ENCODE assay signal across 12 cellular contexts in the genomic region with DNA sequence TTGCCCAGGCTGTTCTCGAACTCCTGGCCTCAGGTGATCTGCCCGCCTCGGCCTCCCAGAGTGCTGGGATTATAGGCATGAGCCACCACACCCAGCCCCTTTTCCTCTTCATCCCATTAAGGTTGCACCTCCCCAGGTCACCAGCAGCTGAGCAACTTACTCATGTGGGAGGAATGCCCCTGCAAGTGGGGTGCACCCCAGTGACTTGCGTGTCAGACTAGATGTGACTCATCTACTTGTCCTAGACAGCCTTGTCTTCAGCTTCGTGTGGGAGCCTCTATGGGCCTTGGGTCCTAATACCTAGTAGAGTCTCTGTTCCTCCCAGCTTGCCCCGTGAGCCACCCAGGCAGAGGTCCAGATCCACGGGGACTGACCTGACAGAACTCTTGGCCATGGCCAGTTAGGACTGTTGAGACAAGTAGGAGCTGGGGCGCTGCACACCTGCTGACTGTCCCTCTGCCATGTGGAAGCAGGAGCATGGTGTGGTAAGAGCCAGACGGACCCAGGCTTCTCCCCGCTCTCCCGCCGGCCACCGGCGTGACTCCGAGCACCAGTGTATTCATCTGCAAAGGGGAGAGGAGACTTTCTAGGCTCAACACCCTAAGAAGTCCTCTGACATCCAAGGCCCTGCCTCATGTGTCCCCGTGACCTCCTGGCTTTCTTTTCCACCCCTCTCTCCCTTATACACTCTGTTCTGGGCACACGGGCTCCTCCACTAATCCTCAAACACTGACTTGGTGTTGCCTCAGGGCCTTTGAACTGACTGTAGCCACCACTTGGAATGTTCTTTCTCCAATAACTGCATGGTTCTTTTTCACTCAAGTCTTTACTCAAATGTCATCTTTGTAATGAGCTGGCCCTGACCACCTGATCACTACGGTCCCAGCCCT. TPM values are rescaled to one million over a fixed set of nuclear protein-coding genes. Genes with fewer than 3 reads are reported as not detected.
DNase-seq lines count a peak whose midpoint lies in the region; ATAC-seq, FAIRE-seq and TF ChIP-seq lines count a peak whose summit lies in the region.
"Had no signal": no experiment of that assay in that cellular context is flagged by ENCODE, and none has a peak within 500 bp of the region (broad histone marks: within the 10 kb centered on the region; RNA-seq: fewer than 3 reads in every experiment).

No MANE protein-coding gene starts in this region.

- peak overlapping the region; percentile 76 for H3K27ac Mint-ChIP-seq in neural progenitor cell
- H3K27ac Mint-ChIP-seq: activated CD4-positive, alpha-beta memory T cell treated with anti-CD3 and anti-CD28 coated beads for 36 hours had no signal

- H3K9ac ChIP-seq in K562 (ENCODE audit: insufficient read depth in 1 of 2, low read depth in 2 of 2, low read length in 2 of 2) = peak overlapping the region in 1 of 2 experiments; percentile 55; a peak in 2 of 4 replicates
- no peak overlapping the region for H3K9ac ChIP-seq in neural progenitor cell

- FAIRE-seq in K562 (lab: Jason Lieb, UNC) = peak; percentile 82

- WGBS in K562 (ENCODE audit: insufficient coverage, low coverage, missing lambda C conversion rate) = 62% methylated on average over 18 of the region's 18 CpGs

- POLR2A ChIA-PET in K562 (lab: Yijun Ruan, JAX) = interaction anchor here (1.5 to 3.1 kb wide), 3 partner anchors 12 to 14 kb away, joined by 3 to 25 read pairs (median 8); partner anchors contain the start of gene CBX4

- no peak for TF ChIP-seq POLR2A in K562 (conservative IDR thresholded peaks at IDR 0.05)

- no peak for TF ChIP-seq RAD21 in K562 (CRISPR knock-in tag; conservative IDR thresholded peaks at IDR 0.05 in 1 of 2, IDR thresholded peaks at IDR 0.05 in 1 of 2)

- DNase-seq in GM04503 (ENCODE audit: low read depth) (peak; percentile 39), LHCN-M2 (ENCODE audit: low read depth) (peak; percentile 83), K562 (ENCODE audit: extremely low read depth in 1 of 4, low spot score in 3 of 4) (peak; percentile 43 to 52 (median 49)), neural progenitor cell (ENCODE audit: low spot score) (no peak), mesenteric fat pad (ENCODE audit: low spot score) (no peak)
- DNase-seq: activated CD4-positive, alpha-beta memory T cell treated with anti-CD3 and anti-CD28 coated beads for 36 hours; OCI-M1 had no signal

- intact Hi-C loops in K562 (cut with micrococcal nuclease) = loop anchor here (10.0 kb wide), 1 partner anchor 124 kb away; no protein-coding TSS in a partner anchor

- H3K36me3 Mint-ChIP-seq in neural progenitor cell = no peaks in the 10 kb centered on the region
- H3K36me3 Mint-ChIP-seq: activated CD4-positive, alpha-beta memory T cell treated with anti-CD3 and anti-CD28 coated beads for 36 hours; natural killer cell treated with Interleukin-12 subunit alpha and Interleukin-12 subunit beta and Interleukin-15 and Interleukin-18, amount 100 ng/mL, for 72 hours had no signal

- no peaks in the 10 kb centered on the region for H3K79me2 ChIP-seq in K562 (ENCODE audit: control insufficient read depth, insufficient read depth, low read length)
- no peaks in the 10 kb centered on the region for H3K79me2 ChIP-seq in neural progenitor cell (ENCODE audit: low read depth)

- ATAC-seq in K562 = peak; percentile 10; the same call in 2 of the 3 replicates
- no peak for ATAC-seq in GM21367 (IDR thresholded peaks at IDR 0.05; ENCODE audit: unreplicated experiment)
- ATAC-seq in HG03439 (IDR thresholded peaks at IDR 0.05; ENCODE audit: unreplicated experiment) = no peak

- H3K9me3 Mint-ChIP-seq in neural progenitor cell = no peaks in the 10 kb centered on the region
- H3K9me3 Mint-ChIP-seq: activated CD4-positive, alpha-beta memory T cell treated with anti-CD3 and anti-CD28 coated beads for 36 hours; central memory CD8-positive, alpha-beta T cell; natural killer cell treated with Interleukin-12 subunit alpha and Interleukin-12 subunit beta and Interleukin-15 and Interleukin-18, amount 100 ng/mL, for 72 hours had no signal

- peaks cover 10% of the 10 kb centered on the region for H3K27me3 Mint-ChIP-seq in neural progenitor cell (ENCODE audit: insufficient read depth, low read depth)

- no TSS peak for BruUV-seq in K562 (replicated peaks; lab: Mats Ljungman, UMichigan)

- no peak overlapping the region for H3K4me3 Mint-ChIP-seq in neural progenitor cell
- H3K4me3 Mint-ChIP-seq: activated CD4-positive, alpha-beta memory T cell treated with anti-CD3 and anti-CD28 coated beads for 36 hours; central memory CD8-positive, alpha-beta T cell; natural killer cell treated with Interleukin-12 subunit alpha and Interleukin-12 subunit beta and Interleukin-15 and Interleukin-18, amount 100 ng/mL, for 72 hours had no signal

- H3K4me3 ChIP-seq in K562 = no peak overlapping the region
- H3K4me3 ChIP-seq in neural progenitor cell = no peak overlapping the region
- H3K4me3 ChIP-seq: tibial nerve had no signal

- no peaks in the 10 kb centered on the region for H3F3A ChIP-seq in neural progenitor cell (ENCODE audit: low read depth)

- no peaks in the 10 kb centered on the region for H3K9me3 ChIP-seq in K562 (replicated peaks; ENCODE audit: control insufficient read depth, insufficient read depth, low read depth, low read length)
- H3K9me3 ChIP-seq in neural progenitor cell (ENCODE audit: low read depth) = no peaks in the 10 kb centered on the region
- H3K9me3 ChIP-seq: tibial nerve had no signal

- H2AFZ ChIP-seq in K562 (ENCODE audit: low read depth, low read length) (peak overlapping the region; percentile 44; the same call in 1 of the 2 replicates), neural progenitor cell (replicated peaks) (no peak overlapping the region)

- H3K4me1 Mint-ChIP-seq in neural progenitor cell = peaks cover 30% of the 10 kb centered on the region
- H3K4me1 Mint-ChIP-seq: central memory CD8-positive, alpha-beta T cell had no signal

- H3K4me2 ChIP-seq in K562 (ENCODE audit: insufficient read depth, low read length) (no peak overlapping the region), neural progenitor cell (no peak overlapping the region)

- TF ChIP-seq CTCF in K562 (IDR thresholded peaks at IDR 0.05 in 2 of 3, conservative IDR thresholded peaks at IDR 0.05 in 1 of 3; ENCODE audit: insufficient read depth in 2 of 3, low read depth in 1 of 3, low read length in 3 of 3) (no peak), neural progenitor cell (IDR thresholded peaks at IDR 0.05) (no peak)

- H3K36me3 ChIP-seq in K562 (ENCODE audit: control insufficient read depth, insufficient read depth, low read length) (no peaks in the 10 kb centered on the region), neural progenitor cell (no peaks in the 10 kb centered on the region)
- H3K36me3 ChIP-seq: tibial nerve had no signal

- H3K4me1 ChIP-seq in K562 (replicated peaks in 1 of 2; ENCODE audit: control insufficient read depth in 2 of 2, insufficient read depth in 2 of 2, low read length in 2 of 2) (peaks cover 12 to 21% of the 10 kb centered on the region in 2 experiments), neural progenitor cell (peaks cover 9% of the 10 kb centered on the region)

- H3K27me3 ChIP-seq in K562 (ENCODE audit: control insufficient read depth in 2 of 2, insufficient read depth in 2 of 2, low read length in 2 of 2) = peaks cover 0 to 16% of the 10 kb centered on the region in 2 experiments; a peak in 3 of 5 replicates
- H3K27me3 ChIP-seq in neural progenitor cell = peaks cover 35% of the 10 kb centered on the region

- no peaks in the 10 kb centered on the region for H4K20me1 ChIP-seq in K562 (replicated peaks; ENCODE audit: control insufficient read depth, insufficient read depth, low read length)
- no peaks in the 10 kb centered on the region for H4K20me1 ChIP-seq in neural progenitor cell (ENCODE audit: low read depth)

- CTCF ChIA-PET in K562 (lab: Yijun Ruan, JAX; ENCODE audit: low intra/inter-chr PET ratio) = no interaction called here

- H3K27ac ChIP-seq in K562 (ENCODE audit: extremely low read depth, low read depth, low read length) (no peak overlapping the region), neural progenitor cell (no peak overlapping the region)
- H3K27ac ChIP-seq: tibial nerve had no signal

- no peak for TF ChIP-seq EP300 in K562 (IDR thresholded peaks at IDR 0.05; ENCODE audit: low read length)

- in situ Hi-C loops in K562 (cut with MboI) = no loop called here

- H3K9me1 ChIP-seq in K562 (ENCODE audit: control insufficient read depth, insufficient read depth, low read length) = no peaks in the 10 kb centered on the region

RNA-seq across cellular contexts. Expression of gene CBX4, which starts 11.6 kb away (rescaled TPM):
- total RNA-seq in LHCN-M2 (2014; rRNA removed) = 18.1 and 18.5 TPM in 2 replicates
- 8.9 TPM for polyA plus RNA-seq in LHCN-M2 (2012)
- 13.6 and 28.0 TPM in 2 replicates for total RNA-seq in K562 (2011; cell fraction: chromatin; rRNA removed; ENCODE audit: low replicate concordance)
- total RNA-seq in K562 (2011; cell fraction: nucleolus; rRNA removed) = 26.3 and 29.6 TPM in 2 replicates
- total RNA-seq in K562 (2011; cell fraction: nucleoplasm; rRNA removed) = 11.0 and 15.7 TPM in 2 replicates
- 42.3 and 42.4 TPM in 2 replicates for total RNA-seq in K562 (2014; rRNA removed)
- total RNA-seq in K562 (2014; rRNA removed; fragmentation: Illumina TruSeq; extraction: Trizol) = 4.4 and 4.7 TPM in 2 replicates
- total RNA-seq in K562 (2015; rRNA removed; fragmentation: Illumina TruSeq; extraction: Trizol) = 13.5 and 14.7 TPM in 2 replicates
- total RNA-seq in K562 (2021) = 48.5 and 50.5 TPM in 2 replicates
- 7.8 and 13.5 TPM in 2 replicates for polyA plus RNA-seq in K562 (2011; rRNA removed)
- 12.6 and 29.1 TPM in 2 replicates for polyA plus RNA-seq in K562 (2011; cell fraction: cytosol; rRNA removed)
- polyA plus RNA-seq in K562 (2011; cell fraction: nucleus; rRNA removed) = 23.9 and 38.8 TPM in 2 replicates
- 22.9 and 60.2 TPM in 2 replicates for polyA plus RNA-seq in K562 (2012)
- polyA plus RNA-seq in K562 (2014; fragmentation: Illumina TruSeq; extraction: Trizol) = 10.0 and 16.4 TPM in 2 replicates
- polyA plus RNA-seq in K562 (2014; fragmentation: Nextera tagmentation; extraction: Ambion mirVana) = 1 to 10 TPM in 1 of 2 experiments, under 1 TPM in 1; 0.98 to 1.1 TPM
- polyA plus RNA-seq in K562 (2014; rRNA removed) = 34.8 and 40.7 TPM in 2 replicates
- polyA minus RNA-seq in K562 (2011; rRNA and poly(A)+ RNA removed) = 7.2 and 7.6 TPM in 2 replicates
- 18.7 and 24.1 TPM in 2 replicates for polyA minus RNA-seq in K562 (2011; cell fraction: cytosol; rRNA and poly(A)+ RNA removed)
- polyA minus RNA-seq in K562 (2011; cell fraction: nucleus; rRNA and poly(A)+ RNA removed) = 12.4 and 16.4 TPM in 2 replicates
- total RNA-seq in neural progenitor cell (ENCODE audit: low replicate concordance) = 2.7 and 5.6 TPM in 2 replicates
- total RNA-seq in mesenteric fat pad = 16.9 TPM

RNA-seq across cellular contexts. Expression of gene CBX8, which starts 53.9 kb away (rescaled TPM):
- total RNA-seq in LHCN-M2 (2014; rRNA removed) (5.1 and 10.8 TPM in 2 replicates), K562 (2014; rRNA removed) (4.9 and 7.1 TPM in 2 replicates), K562 (2014; rRNA removed; fragmentation: Illumina TruSeq; extraction: Trizol) (1.8 and 1.9 TPM in 2 replicates), K562 (2015; rRNA removed; fragmentation: Illumina TruSeq; extraction: Trizol) (6.6 and 6.7 TPM in 2 replicates), K562 (2021) (11.9 and 12.0 TPM in 2 replicates), neural progenitor cell (ENCODE audit: low replicate concordance) (2.8 and 15.2 TPM in 2 replicates), mesenteric fat pad (7.5 TPM)
- 5.9 TPM for polyA plus RNA-seq in LHCN-M2 (2012)
- total RNA-seq in K562 (2011; cell fraction: chromatin; rRNA removed; ENCODE audit: low replicate concordance) = 2.1 and 2.7 TPM in 2 replicates
- total RNA-seq in K562 (2011; cell fraction: nucleolus; rRNA removed) = 2.3 and 2.9 TPM in 2 replicates
- 2.0 and 2.7 TPM in 2 replicates for total RNA-seq in K562 (2011; cell fraction: nucleoplasm; rRNA removed)
- polyA plus RNA-seq in K562 (2011; rRNA removed) (0.52 and 0.72 TPM in 2 replicates), K562 (2014; fragmentation: Illumina TruSeq; extraction: Trizol) (2.6 and 3.4 TPM in 2 replicates), K562 (2014; fragmentation: Nextera tagmentation; extraction: Ambion mirVana) (under 1 TPM; 0.08 to 0.21 TPM), K562 (2014; rRNA removed) (4.7 and 6.7 TPM in 2 replicates)
- 0.80 and 1.1 TPM in 2 replicates for polyA plus RNA-seq in K562 (2011; cell fraction: cytosol; rRNA removed)
- polyA plus RNA-seq in K562 (2011; cell fraction: nucleus; rRNA removed) = 2.4 and 2.6 TPM in 2 replicates
- 5.7 and 8.8 TPM in 2 replicates for polyA plus RNA-seq in K562 (2012)
- 0.45 and 0.56 TPM in 2 replicates for polyA minus RNA-seq in K562 (2011; rRNA and poly(A)+ RNA removed)
- polyA minus RNA-seq in K562 (2011; cell fraction: cytosol; rRNA and poly(A)+ RNA removed) = 0.86 and 2.7 TPM in 2 replicates
- polyA minus RNA-seq in K562 (2011; cell fraction: nucleus; rRNA and poly(A)+ RNA removed) = 0.67 and 2.1 TPM in 2 replicates

Comparison
In these comparisons a context has a peak if more than half of its experiments do, and no peak if none do; other contexts are left out.
1. DNase-seq: peak in GM04503 (single experiment), LHCN-M2 (single experiment) and K562 (4 of 4); none in neural progenitor cell (single experiment) and mesenteric fat pad (single experiment).